In genomic region chr3:133695772-133696171, GRCh38 we compare ENCODE assay signal across 20 cellular contexts. TPM values are rescaled to one million over a fixed set of nuclear protein-coding genes. Genes with fewer than 3 reads are reported as not detected.
DNase-seq lines count a peak whose midpoint lies in the region; ATAC-seq, FAIRE-seq and TF ChIP-seq lines count a peak whose summit lies in the region.
"Had no signal": no experiment of that assay in that cellular context is flagged by ENCODE, and none has a peak within 500 bp of the region (broad histone marks: within the 10 kb centered on the region; RNA-seq: fewer than 3 reads in every experiment).

No MANE protein-coding gene starts in this region.

- POLR2A ChIA-PET in K562 (lab: Yijun Ruan, JAX) = interaction anchor here (0.6 to 1.6 kb wide), 3 partner anchors 9 to 199 kb away, joined by 3 to 5 read pairs (median 3); no protein-coding TSS in a partner anchor

- no peaks in the 10 kb centered on the region for H3K9me1 ChIP-seq in K562 (ENCODE audit: control insufficient read depth, insufficient read depth, low read length)

- no peaks in the 10 kb centered on the region for H3K4me1 ChIP-seq in K562 (replicated peaks in 1 of 2; ENCODE audit: control insufficient read depth in 2 of 2, insufficient read depth in 2 of 2, low read length in 2 of 2)
- H3K4me1 ChIP-seq: BE2C; BLaER1 treated with 17β-estradiol and CSF1 and Interleukin-3, amounts not matched to agents 10 nM and 100 nM had no signal

- 0% methylated on average over 3 of the region's 3 CpGs for WGBS in K562 (ENCODE audit: insufficient coverage, low coverage, missing lambda C conversion rate)

- H3K27ac ChIP-seq in K562 (ENCODE audit: extremely low read depth, low read depth, low read length) = no peak overlapping the region
- H3K27ac ChIP-seq: BLaER1 treated with 17β-estradiol and CSF1 and Interleukin-3, amounts not matched to agents 10 nM and 100 nM; GM23248 had no signal

- H3K27me3 ChIP-seq in K562 (ENCODE audit: control insufficient read depth in 2 of 2, insufficient read depth in 2 of 2, low read length in 2 of 2) = peaks cover 0 to 33% of the 10 kb centered on the region in 2 experiments; a peak in 2 of 5 replicates
- H3K27me3 ChIP-seq: BE2C; BLaER1 treated with 17β-estradiol and CSF1 and Interleukin-3, amounts not matched to agents 10 nM and 100 nM had no signal

- DNase-seq in AG20443 (ENCODE audit: low spot score) (peak; percentile 3), GM12891 (ENCODE audit: insufficient read length, low spot score) (no peak), K562 (ENCODE audit: extremely low read depth in 1 of 4, low spot score in 3 of 4) (no peak), NCI-H524 treated with DMSO at 0.1 percent for 48 hours (lab: John Stamatoyannopoulos, UW) (no peak), Ammon's horn (ENCODE audit: low spot score) (no peak), D721Med (ENCODE audit: insufficient read length, low spot score) (no peak)
- DNase-seq: BE2C; Calu3; CD4-positive, alpha-beta T cell; CD8-positive, alpha-beta memory T cell; COR-L47; DMS153; DND-41; GM23248; H7; HCEC 1CT had no signal

- no peak for TF ChIP-seq EP300 in K562 (IDR thresholded peaks at IDR 0.05; ENCODE audit: low read length)

- ATAC-seq in K562 = no peak

- intact Hi-C loops in K562 (cut with micrococcal nuclease) = no loop called here

- no peaks in the 10 kb centered on the region for H3K79me2 ChIP-seq in K562 (ENCODE audit: control insufficient read depth, insufficient read depth, low read length)

- no peak overlapping the region for H3K4me2 ChIP-seq in K562 (ENCODE audit: insufficient read depth, low read length)
- H3K4me2 ChIP-seq: BLaER1 treated with 17β-estradiol and CSF1 and Interleukin-3, amounts not matched to agents 10 nM and 100 nM had no signal

- no peaks in the 10 kb centered on the region for H3K36me3 ChIP-seq in K562 (ENCODE audit: control insufficient read depth, insufficient read depth, low read length)
- H3K36me3 ChIP-seq: BE2C; BLaER1 treated with 17β-estradiol and CSF1 and Interleukin-3, amounts not matched to agents 10 nM and 100 nM had no signal

- no peak for TF ChIP-seq RAD21 in K562 (CRISPR knock-in tag; conservative IDR thresholded peaks at IDR 0.05 in 1 of 2, IDR thresholded peaks at IDR 0.05 in 1 of 2)

- H3K4me3 ChIP-seq in K562 = no peak overlapping the region
- H3K4me3 ChIP-seq: BLaER1 treated with 17β-estradiol and CSF1 and Interleukin-3, amounts not matched to agents 10 nM and 100 nM; GM23248 had no signal

- H2AFZ ChIP-seq in K562 (ENCODE audit: low read depth, low read length) = no peak overlapping the region
- H2AFZ ChIP-seq: GM23248 had no signal

- TF ChIP-seq POLR2A in GM12891 (IDR thresholded peaks at IDR 0.05; ENCODE audit: low read depth, low read length) (no peak), K562 (conservative IDR thresholded peaks at IDR 0.05) (no peak)

- no peaks in the 10 kb centered on the region for H3K9me3 ChIP-seq in K562 (replicated peaks; ENCODE audit: control insufficient read depth, insufficient read depth, low read depth, low read length)
- H3K9me3 ChIP-seq: BE2C had no signal

- in situ Hi-C loops in K562 (cut with MboI) = no loop called here

- no peaks in the 10 kb centered on the region for H4K20me1 ChIP-seq in K562 (replicated peaks; ENCODE audit: control insufficient read depth, insufficient read depth, low read length)
- H4K20me1 ChIP-seq: BLaER1 treated with 17β-estradiol and CSF1 and Interleukin-3, amounts not matched to agents 10 nM and 100 nM had no signal

- CTCF ChIA-PET in K562 (lab: Yijun Ruan, JAX; ENCODE audit: low intra/inter-chr PET ratio) = no interaction called here

- no peak overlapping the region for H3K9ac ChIP-seq in K562 (ENCODE audit: insufficient read depth in 1 of 2, low read depth in 2 of 2, low read length in 2 of 2)
- H3K9ac ChIP-seq: BLaER1 treated with 17β-estradiol and CSF1 and Interleukin-3, amounts not matched to agents 10 nM and 100 nM; GM23248 had no signal

- BruUV-seq in K562 (replicated peaks; lab: Mats Ljungman, UMichigan) = no TSS peak

- peak; percentile 40 for FAIRE-seq in GM12891 (lab: Jason Lieb, UNC)
- no peak for FAIRE-seq in K562 (lab: Jason Lieb, UNC)
- no peak for FAIRE-seq in D721Med (lab: Jason Lieb, UNC)
- FAIRE-seq: GM19239, H1 had no signal

- TF ChIP-seq CTCF in K562 (IDR thresholded peaks at IDR 0.05 in 2 of 3, conservative IDR thresholded peaks at IDR 0.05 in 1 of 3; ENCODE audit: insufficient read depth in 2 of 3, low read depth in 1 of 3, low read length in 3 of 3) (no peak), D721Med (IDR thresholded peaks at IDR 0.05; ENCODE audit: insufficient read depth, missing control alignments) (no peak)

TF ChIP-seq in GM12891, 5 proteins besides CTCF, POLR2A, EP300 and RAD21:
- no peak for TF ChIP-seq POU2F2 (IDR thresholded peaks at IDR 0.05; ENCODE audit: low read depth, low read length)
- no peak for TF ChIP-seq SPI1 (IDR thresholded peaks at IDR 0.05; ENCODE audit: low read depth, low read length)
- no peak for TF ChIP-seq PAX5 (IDR thresholded peaks at IDR 0.05; ENCODE audit: insufficient read depth, low read length, severe bottlenecking)
- TF ChIP-seq TAF1 (IDR thresholded peaks at IDR 0.05; ENCODE audit: low read depth, low read length) = no peak

TF ChIP-seq in K562, 482 proteins besides CTCF, POLR2A, EP300 and RAD21:
- TF ChIP-seq SPI1 (IDR thresholded peaks at IDR 0.05; ENCODE audit: borderline replicate concordance, low read depth, low read length) (peak; percentile 49; the same call in 1 of the 2 replicates), NR0B1 (IDR thresholded peaks at IDR 0.05; ENCODE audit: partially characterized antibody) (no peak)

RNA-seq across cellular contexts. Expression of gene TOPBP1, which starts 34.0 kb away (rescaled TPM):
- 29.5 TPM for polyA plus RNA-seq in GM12891 (2012; ENCODE audit: low read depth, missing spikeins)
- total RNA-seq in K562 (2011; cell fraction: chromatin; rRNA removed; ENCODE audit: low replicate concordance) = 71.2 and 213 TPM in 2 replicates
- 22.3 and 38.2 TPM in 2 replicates for total RNA-seq in K562 (2011; cell fraction: nucleolus; rRNA removed)
- 59.8 and 75.6 TPM in 2 replicates for total RNA-seq in K562 (2011; cell fraction: nucleoplasm; rRNA removed)
- total RNA-seq in K562 (2014; rRNA removed) (46.1 and 46.7 TPM in 2 replicates), K562 (2014; rRNA removed; fragmentation: Illumina TruSeq; extraction: Trizol) (74.4 and 78.9 TPM in 2 replicates), K562 (2015; rRNA removed; fragmentation: Illumina TruSeq; extraction: Trizol) (76.8 and 77.6 TPM in 2 replicates), K562 (2021) (44.7 and 49.1 TPM in 2 replicates)
- polyA plus RNA-seq in K562 (2011; rRNA removed) (72.3 and 77.3 TPM in 2 replicates), K562 (2014; fragmentation: Illumina TruSeq; extraction: Trizol) (51.9 and 58.2 TPM in 2 replicates), K562 (2014; fragmentation: Nextera tagmentation; extraction: Ambion mirVana) (10 to 100 TPM; 16.6 to 20.1 TPM), K562 (2014; rRNA removed) (45.3 and 59.7 TPM in 2 replicates)
- 16.0 and 31.2 TPM in 2 replicates for polyA plus RNA-seq in K562 (2011; cell fraction: cytosol; rRNA removed)
- polyA plus RNA-seq in K562 (2011; cell fraction: nucleus; rRNA removed) = 133 and 184 TPM in 2 replicates
- 30.5 and 31.8 TPM in 2 replicates for polyA plus RNA-seq in K562 (2012)
- polyA minus RNA-seq in K562 (2011; rRNA and poly(A)+ RNA removed) = 112 and 113 TPM in 2 replicates
- polyA minus RNA-seq in K562 (2011; cell fraction: cytosol; rRNA and poly(A)+ RNA removed) = 26.3 and 28.6 TPM in 2 replicates
- 56.1 and 101 TPM in 2 replicates for polyA minus RNA-seq in K562 (2011; cell fraction: nucleus; rRNA and poly(A)+ RNA removed)

RNA-seq across cellular contexts. Expression of gene TF, which starts 50.4 kb away (rescaled TPM):
- polyA plus RNA-seq in GM12891 (2012; ENCODE audit: low read depth, missing spikeins) = 0.06 TPM
- total RNA-seq in K562 (2011; cell fraction: chromatin; rRNA removed; ENCODE audit: low replicate concordance) = 2.2 and 2.7 TPM in 2 replicates
- total RNA-seq in K562 (2011; cell fraction: nucleolus; rRNA removed) = 0.50 and 2.4 TPM in 2 replicates
- total RNA-seq in K562 (2011; cell fraction: nucleoplasm; rRNA removed) = 1.2 and 1.3 TPM in 2 replicates
- total RNA-seq in K562 (2014; rRNA removed) (0.09 and 2.6 TPM in 2 replicates), K562 (2014; rRNA removed; fragmentation: Illumina TruSeq; extraction: Trizol) (2.0 and 2.8 TPM in 2 replicates), K562 (2015; rRNA removed; fragmentation: Illumina TruSeq; extraction: Trizol) (0.51 TPM in 1 of 2 replicates, not detected in the other), K562 (2021) (9.2 and 11.1 TPM in 2 replicates)
- polyA plus RNA-seq in K562 (2011; rRNA removed) (1.1 and 1.5 TPM in 2 replicates), K562 (2014; fragmentation: Illumina TruSeq; extraction: Trizol) (2.6 and 3.1 TPM in 2 replicates), K562 (2014; fragmentation: Nextera tagmentation; extraction: Ambion mirVana) (1 to 10 TPM; 3.1 to 6.7 TPM), K562 (2014; rRNA removed) (3.5 and 3.9 TPM in 2 replicates)
- polyA plus RNA-seq in K562 (2011; cell fraction: cytosol; rRNA removed) = 0.78 and 0.81 TPM in 2 replicates
- polyA plus RNA-seq in K562 (2011; cell fraction: nucleus; rRNA removed) = 1.7 and 3.8 TPM in 2 replicates
- 0.42 and 12.7 TPM in 2 replicates for polyA plus RNA-seq in K562 (2012)
- polyA minus RNA-seq in K562 (2011; rRNA and poly(A)+ RNA removed) = 1.1 and 1.9 TPM in 2 replicates
- polyA minus RNA-seq in K562 (2011; cell fraction: cytosol; rRNA and poly(A)+ RNA removed) = 0.67 and 22.6 TPM in 2 replicates
- polyA minus RNA-seq in K562 (2011; cell fraction: nucleus; rRNA and poly(A)+ RNA removed) = 0.89 and 1.6 TPM in 2 replicates
- total RNA-seq: GM23248, H7 had no signal
- polyA plus RNA-seq: CD14-positive monocyte; CD8-positive, alpha-beta memory T cell had no signal
